In genomic region chr11:21564813-21565212, GRCh38 we compare ENCODE assay signal across 17 cellular contexts.
DNase-seq lines count a peak whose midpoint lies in the region; ATAC-seq and TF ChIP-seq lines count a peak whose summit lies in the region.
"Had no signal": no experiment of that assay in that cellular context is flagged by ENCODE, and none has a peak within 500 bp of the region (broad histone marks: within the 10 kb centered on the region; RNA-seq: fewer than 3 reads in every experiment).

No MANE protein-coding gene starts in this region.

- H3K79me2 ChIP-seq in OCI-LY3 (ENCODE audit: low read length), result no peaks in the 10 kb centered on the region

- no peak overlapping the region for H3K27ac ChIP-seq in OCI-LY3 (ENCODE audit: low read length)
- no peak overlapping the region for H3K27ac ChIP-seq in colonic mucosa
- H3K27ac ChIP-seq: C4-2B, PC-9 had no signal

- no peaks in the 10 kb centered on the region for H4K20me1 ChIP-seq in OCI-LY3 (ENCODE audit: insufficient read depth, low read length)

- intact Hi-C loops in colonic mucosa (cut with DNase I), result no loop called here
- intact Hi-C loops in mucosa of descending colon (cut with DNase I, micrococcal nuclease), result no loop called here

- POLR2A ChIA-PET in BJ (lab: Charles Lee), result no interaction called here

- H2AFZ ChIP-seq in OCI-LY3 (ENCODE audit: low read depth, low read length), result no peak overlapping the region
- H2AFZ ChIP-seq: PC-9 had no signal

- H3K36me3 ChIP-seq in BJ (ENCODE audit: control insufficient read depth, insufficient read depth, low read length) (no peaks in the 10 kb centered on the region), OCI-LY3 (replicated peaks; ENCODE audit: low read depth, low read length) (no peaks in the 10 kb centered on the region), colonic mucosa (no peaks in the 10 kb centered on the region), mucosa of descending colon (ENCODE audit: low read depth) (no peaks in the 10 kb centered on the region)

- no peak overlapping the region for H3K4me3 ChIP-seq in BJ (ENCODE audit: low read depth, low read length)
- no peak overlapping the region for H3K4me3 ChIP-seq in OCI-LY3 (ENCODE audit: low read length)
- no peak overlapping the region for H3K4me3 ChIP-seq in colonic mucosa
- no peak overlapping the region for H3K4me3 ChIP-seq in mucosa of descending colon
- H3K4me3 ChIP-seq: PC-9 had no signal

- CTCF ChIA-PET in BJ (lab: Yijun Ruan, JAX), result no interaction called here

- no peaks in the 10 kb centered on the region for H3K9me3 ChIP-seq in OCI-LY3 (ENCODE audit: insufficient read depth, low read length)
- H3K9me3 ChIP-seq in colonic mucosa, result no peaks in the 10 kb centered on the region
- H3K9me3 ChIP-seq in mucosa of descending colon, result peaks cover 2% of the 10 kb centered on the region

- H3K4me1 ChIP-seq in OCI-LY3 (ENCODE audit: low read length) (peaks cover 24% of the 10 kb centered on the region), colonic mucosa (no peaks in the 10 kb centered on the region), mucosa of descending colon (ENCODE audit: low read depth) (no peaks in the 10 kb centered on the region)

- no peak overlapping the region for H3K9ac ChIP-seq in OCI-LY3 (ENCODE audit: low read length)
- H3K9ac ChIP-seq in colonic mucosa (ENCODE audit: low read depth in 2 of 2, low read length in 2 of 2), result no peak overlapping the region

- H3K27me3 ChIP-seq in BJ (ENCODE audit: control insufficient read depth, insufficient read depth, low read length), result no peaks in the 10 kb centered on the region
- H3K27me3 ChIP-seq in OCI-LY3 (ENCODE audit: low read depth, low read length), result no peaks in the 10 kb centered on the region
- H3K27me3 ChIP-seq in colonic mucosa, result no peaks in the 10 kb centered on the region

- DNase-seq in BJ (ENCODE audit: low read depth) (peak; percentile 76), colonic mucosa (peak; percentile 24), mucosa of descending colon (no peak), omental fat pad (ENCODE audit: low spot score) (no peak)
- DNase-seq: 8988T, DMS153, NCI-H1417, NCI-H187 treated with DMSO at 0.1 percent for 48 hours, NCI-H345, NCI-H748 treated with DMSO at 0.1 percent for 48 hours, PC-9 had no signal

- H3K4me2 ChIP-seq in OCI-LY3 (ENCODE audit: low read length), result peak overlapping the region; percentile 31; the same call in 1 of the 2 replicates
- H3K4me2 ChIP-seq: PC-9 had no signal

- peak; percentile 24 for ATAC-seq in mucosa of descending colon
- ATAC-seq in omental fat pad (ENCODE audit: low FRiP score), result no peak
- no peak for ATAC-seq in HG03097 (IDR thresholded peaks at IDR 0.05; ENCODE audit: low FRiP score, unreplicated experiment)
- ATAC-seq in HG02610 (IDR thresholded peaks at IDR 0.05; ENCODE audit: unreplicated experiment), result no peak
- ATAC-seq in HG03135 (IDR thresholded peaks at IDR 0.05; ENCODE audit: unreplicated experiment), result no peak
- ATAC-seq: Right ventricle myocardium inferior had no signal

- TF ChIP-seq CTCF in BJ (IDR thresholded peaks at IDR 0.05; ENCODE audit: insufficient read depth, low read depth, low read length) (no peak), OCI-LY3 (IDR thresholded peaks at IDR 0.05; ENCODE audit: low read depth, low read length) (no peak), colonic mucosa (IDR thresholded peaks at IDR 0.05) (no peak), mucosa of descending colon (IDR thresholded peaks at IDR 0.05) (no peak), omental fat pad (IDR thresholded peaks at IDR 0.05) (no peak)

Comparison
In these comparisons a context has a peak if more than half of its experiments do, and no peak if none do; other contexts are left out.
1. DNase-seq: peak in BJ (single experiment) and colonic mucosa (single experiment); none in mucosa of descending colon (0 of 3) and omental fat pad (single experiment).